ENCODE assay signal across 13 cellular contexts in genomic region chr7:87480386-87480785, GRCh38. TPM values are rescaled to one million over a fixed set of nuclear protein-coding genes. Genes with fewer than 3 reads are reported as not detected.
"Had no signal": no experiment of that assay in that cellular context is flagged by ENCODE, and none has a peak within 500 bp of the region (broad histone marks: within the 10 kb centered on the region; RNA-seq: fewer than 3 reads in every experiment).

No MANE protein-coding gene starts in this region.

- H3K4me1 ChIP-seq: neural progenitor cell had no signal

- DNase-seq: activated CD4-positive, alpha-beta T cell treated with anti-CD3 and anti-CD28 coated beads for 48 hours; activated CD8-positive, alpha-beta memory T cell treated with anti-CD3 and anti-CD28 coated beads, Interleukin-2, amount 50 U/mL, for 48 hours; activated CD8-positive, alpha-beta T cell treated with anti-CD3 and anti-CD28 coated beads, Interleukin-2, amount 10 ng/mL, durations not matched to agents 7 days and 5 days; activated naive CD4-positive, alpha-beta T cell treated with Interleukin-2 at 50 U/mL for 16 hours; activated naive CD8-positive, alpha-beta T cell treated with anti-CD3 and anti-CD28 coated beads, Interleukin-2, amount 50 U/mL, for 24 hours; body of pancreas; effector memory CD4-positive, alpha-beta T cell; left ventricle myocardium superior; pancreas; T-helper 1 cell had no signal

- H3K27me3 ChIP-seq: body of pancreas, pancreas had no signal

- H3K27ac ChIP-seq: body of pancreas, neural progenitor cell, pancreas had no signal

- H3K4me3 Mint-ChIP-seq: activated CD8-positive, alpha-beta T cell treated with anti-CD3 and anti-CD28 coated beads, Interleukin-2, amount 10 ng/mL, durations not matched to agents 7 days and 5 days; activated naive CD8-positive, alpha-beta T cell treated with anti-CD3 and anti-CD28 coated beads, Interleukin-2, amount 50 U/mL, for 24 hours; mesothelial cell of epicardium; neural progenitor cell; WTC11 had no signal

- H3K36me3 Mint-ChIP-seq: mesothelial cell of epicardium, neural progenitor cell, WTC11 had no signal

- H3K4me1 Mint-ChIP-seq: activated naive CD8-positive, alpha-beta T cell treated with anti-CD3 and anti-CD28 coated beads, Interleukin-2, amount 50 U/mL, for 24 hours; mesothelial cell of epicardium; WTC11 had no signal

- H3K9me3 Mint-ChIP-seq: activated naive CD8-positive, alpha-beta T cell treated with anti-CD3 and anti-CD28 coated beads, Interleukin-2, amount 50 U/mL, for 24 hours; mesothelial cell of epicardium; neural progenitor cell; WTC11 had no signal

- H3K4me3 ChIP-seq: body of pancreas, neural progenitor cell, pancreas had no signal

- H3K36me3 ChIP-seq: neural progenitor cell, pancreas had no signal

- ATAC-seq: activated CD8-positive, alpha-beta T cell treated with anti-CD3 and anti-CD28 coated beads, Interleukin-2, amount 10 ng/mL, durations not matched to agents 7 days and 5 days; activated naive CD8-positive, alpha-beta T cell treated with anti-CD3 and anti-CD28 coated beads, Interleukin-2, amount 50 U/mL, for 24 hours; body of pancreas; left ventricle myocardium superior; pancreas; WTC11 had no signal

- H3K27ac Mint-ChIP-seq: activated CD8-positive, alpha-beta T cell treated with anti-CD3 and anti-CD28 coated beads, Interleukin-2, amount 10 ng/mL, durations not matched to agents 7 days and 5 days; activated naive CD8-positive, alpha-beta T cell treated with anti-CD3 and anti-CD28 coated beads, Interleukin-2, amount 50 U/mL, for 24 hours; mesothelial cell of epicardium; neural progenitor cell; WTC11 had no signal

- H3K9me3 ChIP-seq: body of pancreas, pancreas had no signal

RNA-seq across cellular contexts. Expression of gene ABCB4, which starts 4.9 kb away (rescaled TPM):
- total RNA-seq: activated CD8-positive, alpha-beta T cell treated with anti-CD3 and anti-CD28 coated beads, Interleukin-2, amount 10 ng/mL, durations not matched to agents 7 days and 5 days had no signal
